In the genomic region with DNA sequence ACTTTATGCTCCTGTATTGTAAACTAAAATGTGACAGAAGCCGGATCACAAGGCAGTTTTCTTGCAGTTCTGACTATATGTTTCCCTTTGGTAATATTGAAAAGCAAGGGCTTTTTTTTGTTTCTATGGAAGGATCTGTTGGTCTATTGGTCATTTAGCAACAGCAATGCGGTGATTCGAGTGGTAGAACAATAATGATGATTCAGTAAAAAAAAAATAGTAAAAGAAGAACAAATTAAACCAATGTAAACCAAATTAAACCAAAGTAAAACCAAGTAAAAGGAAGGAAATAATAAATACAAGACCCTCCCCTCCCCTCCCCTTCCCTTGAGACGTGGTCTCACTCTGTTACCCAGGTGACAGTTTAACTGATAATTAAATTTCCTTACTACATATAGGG, we compare ENCODE assay signal across 31 cellular contexts.
"Had no signal": no experiment of that assay in that cellular context is flagged by ENCODE, and none has a peak within 500 bp of the region (broad histone marks: within the 10 kb centered on the region; RNA-seq: fewer than 3 reads in every experiment).

No MANE protein-coding gene starts in this region.

- H3K36me3 ChIP-seq: neural progenitor cell, ovary, upper lobe of right lung, uterus had no signal

- H2AFZ ChIP-seq: neural progenitor cell, parathyroid adenoma had no signal

- H3K4me1 ChIP-seq: neural progenitor cell, parathyroid adenoma, psoas muscle, suprapubic skin, testis, tibial artery, transverse colon, upper lobe of right lung had no signal

- DNase-seq: natural killer cell; occipital lobe; ovary; posterior cingulate gyrus; psoas muscle; right cardiac atrium; spleen; stimulated activated CD4-positive, alpha-beta T cell treated with anti-CD3 and anti-CD28 coated beads, Interleukin-12 subunit alpha, Interleukin-12 subunit beta, amount 100 ng/mL, for 4 hours; stimulated activated CD4-positive, alpha-beta T cell treated with anti-CD3 and anti-CD28 coated beads, Interleukin-1b, Interleukin-23, amount 100 ng/mL, for 48 hours; stimulated activated CD4-positive, alpha-beta T cell treated with anti-CD3 and anti-CD28 coated beads, Interleukin-4, amount 100 ng/mL, for 1 hour; stimulated activated CD4-positive, alpha-beta T cell treated with anti-CD3 and anti-CD28 coated beads, Interleukin-4, amount 100 ng/mL, for 4 hours; stimulated activated CD8-positive, alpha-beta memory T cell treated with anti-CD3 and anti-CD28 coated beads, Interleukin-4, amount 100 ng/mL, for 48 hours; stimulated activated naive CD4-positive, alpha-beta T cell; stimulated activated naive CD8-positive, alpha-beta T cell treated with anti-CD3 and anti-CD28 coated beads, Interleukin-15, amount 100 ng/mL, for 72 hours; stimulated activated naive CD8-positive, alpha-beta T cell treated with anti-CD3 and anti-CD28 coated beads, Interleukin-15, Interleukin-2, amounts not matched to agents 100 U/mL and 50 U/mL, for 24 hours; substantia nigra; testis; tibial artery; transverse colon; upper lobe of right lung; uterus had no signal

- H3K4me2 ChIP-seq: neural progenitor cell, smooth muscle cell had no signal

- H3K27me3 ChIP-seq: neural progenitor cell, ovary, spleen, suprapubic skin, testis, tibial artery, transverse colon, upper lobe of right lung, uterus had no signal

- H3K4me3 ChIP-seq: neural progenitor cell, ovary, psoas muscle, skin epidermis, smooth muscle cell, spleen, suprapubic skin, testis, tibial artery, transverse colon, upper lobe of right lung, uterus had no signal

- ATAC-seq: natural killer cell; psoas muscle; right cardiac atrium; sciatic nerve; stimulated activated memory B cell treated with anti-CD40 and anti-IgM and Interleukin-4, amounts not matched to agents 10 μg/mL and 1 μg/mL and 100 μg/mL, for 72 hours; stimulated activated naive CD8-positive, alpha-beta T cell treated with anti-CD3 and anti-CD28 coated beads, Interleukin-15, amount 100 ng/mL, for 72 hours; stimulated activated naive CD8-positive, alpha-beta T cell treated with anti-CD3 and anti-CD28 coated beads, Interleukin-15, Interleukin-2, amounts not matched to agents 100 U/mL and 50 U/mL, for 24 hours; upper lobe of right lung had no signal

- H3K9me3 ChIP-seq: ovary, suprapubic skin, testis, tibial artery, uterus had no signal

- H3K27ac ChIP-seq: neural progenitor cell, ovary, parathyroid adenoma, psoas muscle, skin epidermis, spleen, suprapubic skin, testis, tibial artery, transverse colon, upper lobe of right lung, uterus had no signal

- H3K9ac ChIP-seq: neural progenitor cell, parathyroid adenoma had no signal

- H3K4me1 Mint-ChIP-seq: nephron; neural progenitor cell; stimulated activated naive CD8-positive, alpha-beta T cell treated with anti-CD3 and anti-CD28 coated beads, Interleukin-15, amount 100 ng/mL, for 72 hours had no signal

- H3K27me3 Mint-ChIP-seq: progenitor cell of endocrine pancreas; stimulated activated memory B cell treated with anti-CD40 and anti-IgM and Interleukin-4, amounts not matched to agents 10 μg/mL and 1 μg/mL and 100 μg/mL, for 72 hours; stimulated activated naive CD8-positive, alpha-beta T cell treated with anti-CD3 and anti-CD28 coated beads, Interleukin-15, amount 100 ng/mL, for 72 hours; type B pancreatic cell had no signal

- H3K27ac Mint-ChIP-seq: natural killer cell; neural progenitor cell; progenitor cell of endocrine pancreas; stimulated activated memory B cell treated with anti-CD40 and anti-IgM and Interleukin-4, amounts not matched to agents 10 μg/mL and 1 μg/mL and 100 μg/mL, for 72 hours; stimulated activated naive CD8-positive, alpha-beta T cell treated with anti-CD3 and anti-CD28 coated beads, Interleukin-15, amount 100 ng/mL, for 72 hours; type B pancreatic cell had no signal

- H3K9me3 Mint-ChIP-seq: natural killer cell had no signal

- H3K4me3 Mint-ChIP-seq: natural killer cell; nephron; neural progenitor cell; stimulated activated memory B cell treated with anti-CD40 and anti-IgM and Interleukin-4, amounts not matched to agents 10 μg/mL and 1 μg/mL and 100 μg/mL, for 72 hours; stimulated activated naive CD8-positive, alpha-beta T cell treated with anti-CD3 and anti-CD28 coated beads, Interleukin-15, amount 100 ng/mL, for 72 hours; type B pancreatic cell had no signal
